12 cellular contexts compared by ENCODE assay signal in genomic region chr7:81013036-81013435, GRCh38.
A peak's percentile ranks its signal among the peaks of the same experiment; 100 is the strongest.
DNase-seq lines count a peak whose midpoint lies in the region; ATAC-seq and TF ChIP-seq lines count a peak whose summit lies in the region.
"Had no signal": no experiment of that assay in that cellular context is flagged by ENCODE, and none has a peak within 500 bp of the region (broad histone marks: within the 10 kb centered on the region; RNA-seq: fewer than 3 reads in every experiment).

No MANE protein-coding gene starts in this region.

- no peak overlapping the region for H3K4me3 ChIP-seq in cardiac fibroblast (replicated peaks in 1 of 2; ENCODE audit: low read depth in 2 of 2, low read length in 2 of 2)

- TF ChIP-seq RAD21 in Ishikawa (IDR thresholded peaks at IDR 0.05; ENCODE audit: low read depth) = no peak

- TF ChIP-seq CTCF in cardiac fibroblast (IDR thresholded peaks at IDR 0.05; ENCODE audit: low read depth, low read length) (no peak), mesothelial cell of epicardium (IDR thresholded peaks at IDR 0.05; ENCODE audit: unreplicated experiment) (no peak)

- H3K27ac Mint-ChIP-seq in mesothelial cell of epicardium = peak overlapping the region; percentile 88
- H3K27ac Mint-ChIP-seq: CD8-positive, alpha-beta memory T cell; natural killer cell had no signal

- no peak overlapping the region for H3K4me3 Mint-ChIP-seq in mesothelial cell of epicardium
- H3K4me3 Mint-ChIP-seq: CD8-positive, alpha-beta memory T cell; central memory CD8-positive, alpha-beta T cell; natural killer cell had no signal

- no peak for TF ChIP-seq EP300 in Ishikawa (IDR thresholded peaks at IDR 0.05; ENCODE audit: borderline replicate concordance)

- peaks cover 14% of the 10 kb centered on the region for H3K9me3 Mint-ChIP-seq in mesothelial cell of epicardium

- H3K27me3 Mint-ChIP-seq in mesothelial cell of epicardium (ENCODE audit: low read depth) = no peaks in the 10 kb centered on the region
- H3K27me3 Mint-ChIP-seq: CD8-positive, alpha-beta memory T cell; central memory CD8-positive, alpha-beta T cell had no signal

- H3K4me1 Mint-ChIP-seq in mesothelial cell of epicardium = peaks cover 25% of the 10 kb centered on the region
- H3K4me1 Mint-ChIP-seq: CD8-positive, alpha-beta memory T cell; central memory CD8-positive, alpha-beta T cell; natural killer cell had no signal

- peaks cover 14% of the 10 kb centered on the region for H3K36me3 Mint-ChIP-seq in mesothelial cell of epicardium
- H3K36me3 Mint-ChIP-seq: CD8-positive, alpha-beta memory T cell had no signal

- DNase-seq in AG20443 (ENCODE audit: low spot score) = peak; percentile 53
- peak; percentile 76 to 89 for DNase-seq in cardiac fibroblast (ENCODE audit: low read depth in 2 of 2)
- no peak for DNase-seq in mesothelial cell of epicardium (ENCODE audit: low spot score in 2 of 2, unreplicated experiment in 2 of 2)
- no peak for DNase-seq in SIG-M5 treated with dmso at 0.1 percent for 504 hours (lab: John Stamatoyannopoulos, UW; ENCODE audit: unreplicated experiment)
- no peak for DNase-seq in activated CD4-positive, CD25-positive, alpha-beta regulatory T cell (lab: John Stamatoyannopoulos, UW)
- DNase-seq: CD8-positive, alpha-beta memory T cell; natural killer cell; stimulated activated CD4-positive, alpha-beta T cell treated with anti-CD3 and anti-CD28 coated beads, Interleukin-2, amount 100 ng/mL, for 24 hours had no signal

- ATAC-seq in GM18517 (IDR thresholded peaks at IDR 0.05; ENCODE audit: unreplicated experiment) (no peak), HG03520 (IDR thresholded peaks at IDR 0.05; ENCODE audit: unreplicated experiment) (no peak)
- ATAC-seq: natural killer cell had no signal

TF ChIP-seq in Ishikawa, 13 proteins besides CTCF, POLR2A, EP300 and RAD21:
- no peak for TF ChIP-seq ZBTB7A (IDR thresholded peaks at IDR 0.05; ENCODE audit: low read depth)
- TF ChIP-seq CEBPB (IDR thresholded peaks at IDR 0.05) = peak; percentile 50

Comparison
In these comparisons a context has a peak if more than half of its experiments do, and no peak if none do; other contexts are left out.
1. DNase-seq: peak in AG20443 (single experiment) and cardiac fibroblast (2 of 2); none in mesothelial cell of epicardium (0 of 2), SIG-M5 treated with dmso at 0.1 percent for 504 hours (single experiment) and activated CD4-positive, CD25-positive, alpha-beta regulatory T cell (0 of 4).